ENCODE assay signal across 8 cellular contexts in genomic region chr21:42463861-42464515, GRCh38. TPM values are rescaled to one million over a fixed set of nuclear protein-coding genes. Genes with fewer than 3 reads are reported as not detected.
DNase-seq lines count a peak whose midpoint lies in the region; ATAC-seq, FAIRE-seq and TF ChIP-seq lines count a peak whose summit lies in the region.

No MANE protein-coding gene starts in this region.

- no peaks in the 10 kb centered on the region for H3K9me3 Mint-ChIP-seq in natural killer cell

- no peak for TF ChIP-seq RAD21 in A549 (conservative IDR thresholded peaks at IDR 0.05 in 1 of 2, IDR thresholded peaks at IDR 0.05 in 1 of 2)

- POLR2A ChIA-PET in A549 (lab: Yijun Ruan, JAX), result no interaction called here

- no peaks in the 10 kb centered on the region for H3K79me2 ChIP-seq in mammary epithelial cell (ENCODE audit: insufficient read depth, low read length)

- H3K36me3 ChIP-seq in WERI-Rb-1 (no peaks in the 10 kb centered on the region), mammary epithelial cell (ENCODE audit: insufficient read depth, low read length) (no peaks in the 10 kb centered on the region)

- no peak overlapping the region for H3K4me3 ChIP-seq in A549
- H3K4me3 ChIP-seq in WERI-Rb-1 (ENCODE audit: low read depth, low read length), result no peak overlapping the region
- H3K4me3 ChIP-seq in mammary epithelial cell (replicated peaks in 1 of 3; ENCODE audit: insufficient read depth in 1 of 3, low read depth in 2 of 3, low read length in 3 of 3), result no peak overlapping the region

- TF ChIP-seq CTCF in A549 (IDR thresholded peaks at IDR 0.05), result no peak
- no peak for TF ChIP-seq CTCF in WERI-Rb-1 (IDR thresholded peaks at IDR 0.05; ENCODE audit: low read depth, low read length)
- TF ChIP-seq CTCF in mammary epithelial cell (conservative IDR thresholded peaks at IDR 0.05 in 1 of 2, IDR thresholded peaks at IDR 0.05 in 1 of 2; ENCODE audit: extremely low read depth in 1 of 2, insufficient read depth in 1 of 2, low read depth in 1 of 2, low read length in 2 of 2), result no peak
- TF ChIP-seq CTCF in natural killer cell (IDR thresholded peaks at IDR 0.05), result no peak

- no peak for FAIRE-seq in A549 (lab: Jason Lieb, UNC)

- H3K4me1 ChIP-seq in A549, result no peaks in the 10 kb centered on the region
- no peaks in the 10 kb centered on the region for H3K4me1 ChIP-seq in mammary epithelial cell (ENCODE audit: insufficient read depth, low read length)

- BruUV-seq in mammary epithelial cell (replicated peaks; lab: Mats Ljungman, UMichigan), result no TSS peak

- in situ Hi-C loops in mammary epithelial cell (cut with MboI; ENCODE audit: low sequenced_read_pairs in 2 of 2), result no loop called here

- H3K36me3 Mint-ChIP-seq in natural killer cell, result no peaks in the 10 kb centered on the region

- 73% methylated on average over 17 of the region's 17 CpGs for WGBS in A549 (ENCODE audit: missing lambda C conversion rate)
- 83% methylated on average over 12 of the region's 17 CpGs for WGBS in mammary epithelial cell (ENCODE audit: low coverage, missing lambda C conversion rate)

- intact Hi-C loops in mammary epithelial cell (cut with micrococcal nuclease) (no loop called here), natural killer cell (cut with micrococcal nuclease) (loop anchor here (2.0 kb wide), 2 partner anchors 33 to 39 kb away; partner anchors contain the start of gene RSPH1)

- peak overlapping the region; percentile 80 to 87 for H3K27ac Mint-ChIP-seq in natural killer cell

- H3K9me3 ChIP-seq in A549, result no peaks in the 10 kb centered on the region
- no peaks in the 10 kb centered on the region for H3K9me3 ChIP-seq in WERI-Rb-1 (ENCODE audit: severe bottlenecking)
- H3K9me3 ChIP-seq in mammary epithelial cell (replicated peaks; ENCODE audit: insufficient read depth, low read length), result no peaks in the 10 kb centered on the region

- peak overlapping the region; percentile 77 for H3K4me3 Mint-ChIP-seq in natural killer cell

- CTCF ChIA-PET in A549 (lab: Yijun Ruan, JAX) (no interaction called here), mammary epithelial cell (lab: Charles Lee; ENCODE audit: low non-redundant PET) (no interaction called here)

- dilution Hi-C loops in mammary epithelial cell (cut with HindIII; ENCODE audit: low sequenced_read_pairs), result no loop called here

- ATAC-seq in A549 (peak in 1 of 2 experiments; percentile 63; a peak in 4 of 6 replicates), natural killer cell (peak; percentile 85 to 91 (median 86)), HG03457 (IDR thresholded peaks at IDR 0.05; ENCODE audit: unreplicated experiment) (no peak)

- H3K27me3 ChIP-seq in WERI-Rb-1 (ENCODE audit: insufficient read depth, low read depth, severe bottlenecking), result peaks cover 2% of the 10 kb centered on the region
- H3K27me3 ChIP-seq in mammary epithelial cell (ENCODE audit: insufficient read depth, low read length), result no peaks in the 10 kb centered on the region

- H2AFZ ChIP-seq in mammary epithelial cell (ENCODE audit: low read depth, low read length), result no peak overlapping the region

- no peak overlapping the region for H3K9ac ChIP-seq in mammary epithelial cell (ENCODE audit: insufficient read depth, low read length)

- no peak for TF ChIP-seq EP300 in A549 (IDR thresholded peaks at IDR 0.05)

- TF ChIP-seq POLR2A in A549 (IDR thresholded peaks at IDR 0.05; ENCODE audit: low read length), result no peak

- DNase-seq in A549 (ENCODE audit: low read depth in 1 of 2, low spot score in 1 of 2) (peak in 1 of 2 experiments; percentile 80), HT1080 (ENCODE audit: low read depth) (peak; percentile 56), WERI-Rb-1 (peak; percentile 75), mammary epithelial cell (peak; percentile 53), natural killer cell (peak; percentile 68), GM19238 (ENCODE audit: insufficient read length, low spot score) (no peak), islet precursor cell (no peak)

- peaks cover 42 to 48% of the 10 kb centered on the region in 2 donors for H3K4me1 Mint-ChIP-seq in natural killer cell

- H3K27me3 Mint-ChIP-seq in natural killer cell (ENCODE audit: low read depth in 2 of 2), result peaks cover 18 to 39% of the 10 kb centered on the region in 2 donors

- no peaks in the 10 kb centered on the region for H4K20me1 ChIP-seq in mammary epithelial cell (ENCODE audit: insufficient read depth, low read length)

- H3K4me2 ChIP-seq in A549 (no peak overlapping the region), mammary epithelial cell (ENCODE audit: insufficient read depth, low read depth, low read length) (no peak overlapping the region)

- H3K27ac ChIP-seq in A549, result no peak overlapping the region
- no peak overlapping the region for H3K27ac ChIP-seq in WERI-Rb-1
- no peak overlapping the region for H3K27ac ChIP-seq in mammary epithelial cell (ENCODE audit: insufficient read depth, low read depth, low read length)

TF ChIP-seq in A549, 52 proteins besides CTCF, POLR2A, EP300 and RAD21:
- TF ChIP-seq E2F6 (IDR thresholded peaks at IDR 0.05; ENCODE audit: borderline replicate concordance, low read depth) (no peak), PBX3 (IDR thresholded peaks at IDR 0.05) (peak; percentile 84), HMGXB4 (CRISPR knock-in tag; IDR thresholded peaks at IDR 0.05; ENCODE audit: borderline replicate concordance) (no peak), JUN (IDR thresholded peaks at IDR 0.05) (no peak)

RNA-seq across cellular contexts. Expression of gene RSPH1, which starts 32.0 kb away (rescaled TPM):
- polyA plus RNA-seq in A549 (2011; rRNA removed) (0.58 and 0.71 TPM in 2 replicates), A549 (2017; fragmentation: RNase III; extraction: RNeasy Plus Mini Kit Qiagen cat#74134 plus additional on column Dnase treatment) (0.66 to 0.87 TPM (median 0.85 TPM) in 3 replicates), mammary epithelial cell (0.35 TPM)
- polyA plus RNA-seq in A549 (2012; cell fraction: cytosol; rRNA removed), result 0.35 and 0.57 TPM in 2 replicates
- 0.09 and 0.12 TPM in 2 replicates for polyA plus RNA-seq in A549 (2012; cell fraction: nucleus; rRNA removed)
- 0.39 and 1.0 TPM in 2 replicates for polyA minus RNA-seq in A549 (2011; rRNA and poly(A)+ RNA removed)
- total RNA-seq in HT1080 (2014; rRNA removed; shearing (Covaris generic)), result not detected in 2 replicates
- polyA plus RNA-seq in HT1080 (2015; cell fraction: cytosol; rRNA removed), result not detected in 2 replicates
- not detected in 2 replicates for polyA plus RNA-seq in HT1080 (2015; cell fraction: nucleus; rRNA removed)
- total RNA-seq in mammary epithelial cell (under 1 TPM; 0.50 to 0.66 TPM), natural killer cell (under 1 TPM in 1 of 3 donors, not detected in 2; 0.16 TPM)
- not detected for polyA minus RNA-seq in mammary epithelial cell

RNA-seq across cellular contexts. Expression of gene SLC37A1, which starts 49.7 kb away (rescaled TPM):
- 1.9 and 2.1 TPM in 2 replicates for polyA plus RNA-seq in A549 (2011; rRNA removed)
- polyA plus RNA-seq in A549 (2012; cell fraction: cytosol; rRNA removed), result 2.1 and 2.2 TPM in 2 replicates
- polyA plus RNA-seq in A549 (2012; cell fraction: nucleus; rRNA removed), result 3.4 and 3.7 TPM in 2 replicates
- 1.9 to 2.3 TPM (median 2.1 TPM) in 3 replicates for polyA plus RNA-seq in A549 (2017; fragmentation: RNase III; extraction: RNeasy Plus Mini Kit Qiagen cat#74134 plus additional on column Dnase treatment)
- polyA minus RNA-seq in A549 (2011; rRNA and poly(A)+ RNA removed), result 2.3 and 4.7 TPM in 2 replicates
- 3.2 and 5.9 TPM in 2 replicates for total RNA-seq in HT1080 (2014; rRNA removed; shearing (Covaris generic))
- polyA plus RNA-seq in HT1080 (2015; cell fraction: cytosol; rRNA removed), result 3.2 and 3.7 TPM in 2 replicates
- polyA plus RNA-seq in HT1080 (2015; cell fraction: nucleus; rRNA removed), result 3.4 and 7.4 TPM in 2 replicates
- total RNA-seq in mammary epithelial cell, result 1 to 10 TPM; 7.7 to 8.7 TPM
- polyA plus RNA-seq in mammary epithelial cell, result 3.9 TPM
- 5.0 TPM for polyA minus RNA-seq in mammary epithelial cell
- 10 to 100 TPM; 24.8 to 25.8 (median 25.3) TPM for total RNA-seq in natural killer cell

Comparison
In these comparisons a context has a peak if more than half of its experiments do, and no peak if none do; other contexts are left out.
1. DNase-seq: peak in HT1080 (single experiment), WERI-Rb-1 (single experiment), mammary epithelial cell (single experiment) and natural killer cell (single experiment); none in GM19238 (single experiment) and islet precursor cell (single experiment).